In genomic region chr3:171219258-171219657, GRCh38 we compare ENCODE assay signal across 31 cellular contexts.
"Had no signal": no experiment of that assay in that cellular context is flagged by ENCODE, and none has a peak within 500 bp of the region (broad histone marks: within the 10 kb centered on the region; RNA-seq: fewer than 3 reads in every experiment).

No MANE protein-coding gene starts in this region.

- DNase-seq: activated CD4-positive, alpha-beta T cell treated with anti-CD3 and anti-CD28 coated beads, Interleukin-2, amount 50 U/mL, for 4 hours; activated CD8-positive, alpha-beta memory T cell treated with anti-CD3 and anti-CD28 coated beads for 24 hours; activated CD8-positive, alpha-beta memory T cell treated with anti-CD3 and anti-CD28 coated beads, Interleukin-2, amount 10 ng/mL, durations not matched to agents 7 days and 5 days; activated CD8-positive, alpha-beta memory T cell treated with anti-CD3 and anti-CD28 coated beads, Interleukin-2, amount 50 U/mL, for 48 hours; activated effector memory CD4-positive, alpha-beta T cell treated with Interleukin-2 at 50 U/mL for 16 hours; activated naive CD8-positive, alpha-beta T cell treated with anti-CD3 and anti-CD28 coated beads, Interleukin-2, amount 10 ng/mL, durations not matched to agents 7 days and 5 days; activated T-cell treated with anti-CD3 and anti-CD28 coated beads, Interleukin-2, amount 50 U/mL, for 48 hours; amygdala; colonic mucosa; Kasumi-1; KG1; MG63; NCI-H1048; NCI-H1105 treated with DMSO at 0.1 percent for 48 hours; NCI-H1436; NCI-H1694; NCI-H1930; NCI-H2081 treated with DMSO at 0.1 percent for 48 hours; NCI-H2171; NCI-H510A; NCI-H748 treated with DMSO at 0.1 percent for 48 hours; NK-92 treated with Interleukin-12 subunit alpha and Interleukin-12 subunit beta, amount 100 ng/mL, for 24 hours; PC-9; SIG-M5; T1000; WERI-Rb-1 had no signal

- H3K9me3 Mint-ChIP-seq: central memory CD8-positive, alpha-beta T cell; IgD-negative memory B cell had no signal

- H3K27ac Mint-ChIP-seq: activated CD8-positive, alpha-beta memory T cell treated with anti-CD3 and anti-CD28 coated beads, Interleukin-2, amount 10 ng/mL, durations not matched to agents 7 days and 5 days; activated naive CD4-positive, alpha-beta T cell treated with anti-CD3 and anti-CD28 coated beads, Interleukin-2, amount 50 U/mL, for 24 hours; activated naive CD8-positive, alpha-beta T cell treated with anti-CD3 and anti-CD28 coated beads, Interleukin-2, amount 10 ng/mL, durations not matched to agents 7 days and 5 days; IgD-negative memory B cell had no signal

- H3K27me3 Mint-ChIP-seq: activated CD8-positive, alpha-beta memory T cell treated with anti-CD3 and anti-CD28 coated beads, Interleukin-2, amount 10 ng/mL, durations not matched to agents 7 days and 5 days; activated naive CD4-positive, alpha-beta T cell treated with anti-CD3 and anti-CD28 coated beads, Interleukin-2, amount 50 U/mL, for 24 hours; activated naive CD8-positive, alpha-beta T cell treated with anti-CD3 and anti-CD28 coated beads, Interleukin-2, amount 10 ng/mL, durations not matched to agents 7 days and 5 days; central memory CD8-positive, alpha-beta T cell; IgD-negative memory B cell had no signal

- H3K4me3 Mint-ChIP-seq: activated CD8-positive, alpha-beta memory T cell treated with anti-CD3 and anti-CD28 coated beads, Interleukin-2, amount 10 ng/mL, durations not matched to agents 7 days and 5 days; activated naive CD4-positive, alpha-beta T cell treated with anti-CD3 and anti-CD28 coated beads, Interleukin-2, amount 50 U/mL, for 24 hours; activated naive CD8-positive, alpha-beta T cell treated with anti-CD3 and anti-CD28 coated beads, Interleukin-2, amount 10 ng/mL, durations not matched to agents 7 days and 5 days; central memory CD8-positive, alpha-beta T cell; IgD-negative memory B cell had no signal

- ATAC-seq: activated CD8-positive, alpha-beta memory T cell treated with anti-CD3 and anti-CD28 coated beads, Interleukin-2, amount 10 ng/mL, durations not matched to agents 7 days and 5 days; Right ventricle myocardium inferior; SK-N-SH treated with all-trans-retinoic acid at 6 μM for 48 hours had no signal

- H3K4me1 Mint-ChIP-seq: IgD-negative memory B cell had no signal
